25 cellular contexts compared by ENCODE assay signal in genomic region chr1:112370981-112371380, GRCh38.
"Had no signal": no experiment of that assay in that cellular context is flagged by ENCODE, and none has a peak within 500 bp of the region (broad histone marks: within the 10 kb centered on the region; RNA-seq: fewer than 3 reads in every experiment).

No MANE protein-coding gene starts in this region.

- H3K9me3 ChIP-seq: neutrophil, pancreas, psoas muscle, stomach, suprapubic skin, testis, tibial artery, transverse colon, upper lobe of right lung, uterus had no signal

- H3K36me3 ChIP-seq: neutrophil, pancreas, stomach, suprapubic skin, tibial artery, transverse colon, upper lobe of right lung, uterus had no signal

- H3K4me1 ChIP-seq: psoas muscle, suprapubic skin, testis, tibial artery, upper lobe of right lung, uterus had no signal

- H3K27ac ChIP-seq: neutrophil, pancreas, psoas muscle, stomach, suprapubic skin, testis, tibial artery, transverse colon, upper lobe of right lung, uterus had no signal

- DNase-seq: naive B cell; naive thymus-derived CD8-positive, alpha-beta T cell; nephron progenitor cell; nucleus accumbens; pancreas; psoas muscle; right cardiac atrium; small intestine; stimulated activated CD4-positive, alpha-beta T cell treated with anti-CD3 and anti-CD28 coated beads, Interleukin-15, amount 100 ng/mL, for 24 hours; stimulated activated CD4-positive, alpha-beta T cell treated with anti-CD3 and anti-CD28 coated beads, Interleukin-2, amount 100 ng/mL, for 24 hours; stimulated activated CD4-positive, alpha-beta T cell treated with anti-CD3 and anti-CD28 coated beads, Interleukin-2, amount 100 ng/mL, for 48 hours; stimulated activated CD4-positive, alpha-beta T cell treated with anti-CD3 and anti-CD28 coated beads, Interleukin-4, amount 100 ng/mL, for 24 hours; stimulated activated naive B cell treated with anti-CD40 and anti-IgM and Interleukin-4, amounts not matched to agents 10 μg/mL and 1 μg/mL and 100 μg/mL, for 72 hours; stimulated activated naive CD4-positive, alpha-beta T cell treated with Interleukin-2 at 50 U/mL for 16 hours; stomach; testis; tibial artery; transverse colon; upper lobe of right lung; uterus had no signal

- H3K4me3 ChIP-seq: pancreas, psoas muscle, stomach, suprapubic skin, testis, tibial artery, transverse colon, upper lobe of right lung, uterus had no signal

- ATAC-seq: naive thymus-derived CD8-positive, alpha-beta T cell; natural killer cell treated with Interleukin-12 subunit alpha and Interleukin-12 subunit beta and Interleukin-15 and Interleukin-18, amount 100 ng/mL, for 72 hours; pancreas; psoas muscle; right cardiac atrium; sciatic nerve; stimulated activated effector memory CD8-positive, alpha-beta T cell treated with anti-CD3 and anti-CD28 coated beads, Interleukin-12 subunit alpha, Interleukin-12 subunit beta, amount 100 ng/mL, for 72 hours; stimulated activated naive B cell treated with anti-CD40 and anti-IgM and Interleukin-4, amounts not matched to agents 10 μg/mL and 1 μg/mL and 100 μg/mL, for 72 hours; upper lobe of right lung had no signal

- H3K27me3 ChIP-seq: pancreas, testis, upper lobe of right lung, uterus had no signal
